1 cellular context compared by ENCODE assay signal in the genomic region with DNA sequence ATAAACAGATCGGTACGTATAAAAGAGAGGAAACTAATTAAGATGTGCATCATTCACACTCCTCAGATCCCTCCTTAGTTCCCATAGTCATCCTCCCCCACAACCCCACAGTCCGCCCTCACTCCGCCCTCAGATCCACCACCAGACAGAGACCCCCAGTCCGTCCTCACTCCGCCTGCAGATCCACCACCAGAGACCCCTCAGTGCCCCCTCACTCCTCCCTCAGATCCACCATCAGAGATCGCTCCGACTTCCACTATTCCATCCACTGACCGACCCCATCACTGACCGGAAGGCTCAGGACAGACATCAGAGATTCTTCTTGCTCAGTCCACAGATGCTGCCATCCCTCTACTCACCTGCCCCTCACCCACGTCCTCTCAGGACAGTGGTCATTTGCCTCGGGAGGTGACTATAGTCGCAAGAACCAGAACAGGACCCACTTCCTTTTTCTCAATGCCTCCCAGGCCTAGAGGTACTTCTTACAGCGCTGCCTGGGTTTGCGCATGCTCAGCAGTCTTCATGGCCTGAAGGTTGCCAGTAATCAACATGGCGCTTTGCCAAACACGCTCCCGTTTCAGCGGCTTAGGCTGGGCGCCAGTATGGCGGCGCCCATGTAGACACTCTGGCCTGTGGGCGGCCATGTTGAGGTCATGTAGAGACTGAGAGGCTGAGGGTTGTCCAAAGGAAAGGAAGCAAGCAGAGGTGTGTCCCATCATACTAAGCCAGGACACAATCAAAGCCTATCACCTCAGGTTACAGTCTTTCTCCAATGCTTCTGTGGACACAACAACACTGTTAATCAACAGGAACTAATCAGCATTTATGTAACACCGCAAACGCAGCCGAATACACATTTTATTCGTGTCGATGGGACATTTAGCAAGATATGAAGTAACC.
A peak's percentile ranks its signal among the peaks of the same experiment; 100 is the strongest.
TF ChIP-seq lines count a peak whose summit lies in the region.

A gene (minus strand): TSS at position 508 of the 900 bp plus-strand sequence. CDS start 3,009 bp downstream, outside the sequence.

TF ChIP-seq in HepG2, 621 proteins besides CTCF, POLR2A, EP300 and RAD21 (continued from another document and continues in another):
- TF ChIP-seq, protein P1, sequence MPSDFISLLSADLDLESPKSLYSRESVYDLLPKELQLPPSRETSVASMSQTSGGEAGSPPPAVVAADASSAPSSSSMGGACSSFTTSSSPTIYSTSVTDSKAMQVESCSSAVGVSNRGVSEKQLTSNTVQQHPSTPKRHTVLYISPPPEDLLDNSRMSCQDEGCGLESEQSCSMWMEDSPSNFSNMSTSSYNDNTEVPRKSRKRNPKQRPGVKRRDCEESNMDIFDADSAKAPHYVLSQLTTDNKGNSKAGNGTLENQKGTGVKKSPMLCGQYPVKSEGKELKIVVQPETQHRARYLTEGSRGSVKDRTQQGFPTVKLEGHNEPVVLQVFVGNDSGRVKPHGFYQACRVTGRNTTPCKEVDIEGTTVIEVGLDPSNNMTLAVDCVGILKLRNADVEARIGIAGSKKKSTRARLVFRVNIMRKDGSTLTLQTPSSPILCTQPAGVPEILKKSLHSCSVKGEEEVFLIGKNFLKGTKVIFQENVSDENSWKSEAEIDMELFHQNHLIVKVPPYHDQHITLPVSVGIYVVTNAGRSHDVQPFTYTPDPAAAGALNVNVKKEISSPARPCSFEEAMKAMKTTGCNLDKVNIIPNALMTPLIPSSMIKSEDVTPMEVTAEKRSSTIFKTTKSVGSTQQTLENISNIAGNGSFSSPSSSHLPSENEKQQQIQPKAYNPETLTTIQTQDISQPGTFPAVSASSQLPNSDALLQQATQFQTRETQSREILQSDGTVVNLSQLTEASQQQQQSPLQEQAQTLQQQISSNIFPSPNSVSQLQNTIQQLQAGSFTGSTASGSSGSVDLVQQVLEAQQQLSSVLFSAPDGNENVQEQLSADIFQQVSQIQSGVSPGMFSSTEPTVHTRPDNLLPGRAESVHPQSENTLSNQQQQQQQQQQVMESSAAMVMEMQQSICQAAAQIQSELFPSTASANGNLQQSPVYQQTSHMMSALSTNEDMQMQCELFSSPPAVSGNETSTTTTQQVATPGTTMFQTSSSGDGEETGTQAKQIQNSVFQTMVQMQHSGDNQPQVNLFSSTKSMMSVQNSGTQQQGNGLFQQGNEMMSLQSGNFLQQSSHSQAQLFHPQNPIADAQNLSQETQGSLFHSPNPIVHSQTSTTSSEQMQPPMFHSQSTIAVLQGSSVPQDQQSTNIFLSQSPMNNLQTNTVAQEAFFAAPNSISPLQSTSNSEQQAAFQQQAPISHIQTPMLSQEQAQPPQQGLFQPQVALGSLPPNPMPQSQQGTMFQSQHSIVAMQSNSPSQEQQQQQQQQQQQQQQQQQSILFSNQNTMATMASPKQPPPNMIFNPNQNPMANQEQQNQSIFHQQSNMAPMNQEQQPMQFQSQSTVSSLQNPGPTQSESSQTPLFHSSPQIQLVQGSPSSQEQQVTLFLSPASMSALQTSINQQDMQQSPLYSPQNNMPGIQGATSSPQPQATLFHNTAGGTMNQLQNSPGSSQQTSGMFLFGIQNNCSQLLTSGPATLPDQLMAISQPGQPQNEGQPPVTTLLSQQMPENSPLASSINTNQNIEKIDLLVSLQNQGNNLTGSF (CRISPR knock-in tag; IDR thresholded peaks at IDR 0.05), result 0 out of 2 replicates have a peak, but pooled peaks have one; percentile 43
- TF ChIP-seq SRSF1 (optimal IDR thresholded peaks at IDR 0.05; ENCODE audit: low read depth, low read length), result no peak
- no peak for TF ChIP-seq MAF1 (CRISPR knock-in tag; IDR thresholded peaks at IDR 0.05; ENCODE audit: borderline replicate concordance)
- TF ChIP-seq ZFP41 (CRISPR knock-in tag; IDR thresholded peaks at IDR 0.05; ENCODE audit: borderline replicate concordance), result no peak
- peak in 1 of 2 experiments; percentile 61; a peak in 1 of 4 replicates for TF ChIP-seq KLF16 (CRISPR knock-in tag; IDR thresholded peaks at IDR 0.05)
- TF ChIP-seq REXO4 (CRISPR knock-in tag; IDR thresholded peaks at IDR 0.05; ENCODE audit: borderline replicate concordance), result no peak
- no peak for TF ChIP-seq NR2F2 (IDR thresholded peaks at IDR 0.05; ENCODE audit: borderline replicate concordance, low read depth)
- 0 out of 2 replicates have a peak, but pooled peaks have one; percentile 45 for TF ChIP-seq ZNF34 (CRISPR knock-in tag; IDR thresholded peaks at IDR 0.05; ENCODE audit: borderline replicate concordance)
- TF ChIP-seq, protein P2, sequence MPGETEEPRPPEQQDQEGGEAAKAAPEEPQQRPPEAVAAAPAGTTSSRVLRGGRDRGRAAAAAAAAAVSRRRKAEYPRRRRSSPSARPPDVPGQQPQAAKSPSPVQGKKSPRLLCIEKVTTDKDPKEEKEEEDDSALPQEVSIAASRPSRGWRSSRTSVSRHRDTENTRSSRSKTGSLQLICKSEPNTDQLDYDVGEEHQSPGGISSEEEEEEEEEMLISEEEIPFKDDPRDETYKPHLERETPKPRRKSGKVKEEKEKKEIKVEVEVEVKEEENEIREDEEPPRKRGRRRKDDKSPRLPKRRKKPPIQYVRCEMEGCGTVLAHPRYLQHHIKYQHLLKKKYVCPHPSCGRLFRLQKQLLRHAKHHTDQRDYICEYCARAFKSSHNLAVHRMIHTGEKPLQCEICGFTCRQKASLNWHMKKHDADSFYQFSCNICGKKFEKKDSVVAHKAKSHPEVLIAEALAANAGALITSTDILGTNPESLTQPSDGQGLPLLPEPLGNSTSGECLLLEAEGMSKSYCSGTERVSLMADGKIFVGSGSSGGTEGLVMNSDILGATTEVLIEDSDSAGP (CRISPR knock-in tag; IDR thresholded peaks at IDR 0.05; ENCODE audit: borderline replicate concordance), result peak; percentile 65; the same call in 1 of the 2 replicates
- TF ChIP-seq GTF2F1 (IDR thresholded peaks at IDR 0.05; ENCODE audit: low read length), result no peak
- TF ChIP-seq, protein P3, sequence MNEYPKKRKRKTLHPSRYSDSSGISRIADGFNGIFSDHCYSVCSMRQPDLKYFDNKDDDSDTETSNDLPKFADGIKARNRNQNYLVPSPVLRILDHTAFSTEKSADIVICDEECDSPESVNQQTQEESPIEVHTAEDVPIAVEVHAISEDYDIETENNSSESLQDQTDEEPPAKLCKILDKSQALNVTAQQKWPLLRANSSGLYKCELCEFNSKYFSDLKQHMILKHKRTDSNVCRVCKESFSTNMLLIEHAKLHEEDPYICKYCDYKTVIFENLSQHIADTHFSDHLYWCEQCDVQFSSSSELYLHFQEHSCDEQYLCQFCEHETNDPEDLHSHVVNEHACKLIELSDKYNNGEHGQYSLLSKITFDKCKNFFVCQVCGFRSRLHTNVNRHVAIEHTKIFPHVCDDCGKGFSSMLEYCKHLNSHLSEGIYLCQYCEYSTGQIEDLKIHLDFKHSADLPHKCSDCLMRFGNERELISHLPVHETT (CRISPR knock-in tag; conservative IDR thresholded peaks at IDR 0.05), result peak; percentile 86; the same call in 1 of the 2 replicates
- 0 out of 2 replicates have a peak, but pooled peaks have one; percentile 16 for TF ChIP-seq HMG20B (CRISPR knock-in tag; conservative IDR thresholded peaks at IDR 0.05)
- TF ChIP-seq, protein P4, sequence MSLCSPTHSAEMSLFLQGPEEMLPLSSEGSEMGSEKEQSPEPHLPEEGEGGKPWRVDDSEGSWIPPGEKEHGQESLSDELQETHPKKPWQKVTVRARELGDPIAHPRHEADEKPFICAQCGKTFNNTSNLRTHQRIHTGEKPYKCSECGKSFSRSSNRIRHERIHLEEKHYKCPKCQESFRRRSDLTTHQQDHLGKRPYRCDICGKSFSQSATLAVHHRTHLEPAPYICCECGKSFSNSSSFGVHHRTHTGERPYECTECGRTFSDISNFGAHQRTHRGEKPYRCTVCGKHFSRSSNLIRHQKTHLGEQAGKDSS (CRISPR knock-in tag; IDR thresholded peaks at IDR 0.05; ENCODE audit: borderline replicate concordance, low read depth), result peak; percentile 54; the same call in 1 of the 2 replicates
- TF ChIP-seq, protein P5, sequence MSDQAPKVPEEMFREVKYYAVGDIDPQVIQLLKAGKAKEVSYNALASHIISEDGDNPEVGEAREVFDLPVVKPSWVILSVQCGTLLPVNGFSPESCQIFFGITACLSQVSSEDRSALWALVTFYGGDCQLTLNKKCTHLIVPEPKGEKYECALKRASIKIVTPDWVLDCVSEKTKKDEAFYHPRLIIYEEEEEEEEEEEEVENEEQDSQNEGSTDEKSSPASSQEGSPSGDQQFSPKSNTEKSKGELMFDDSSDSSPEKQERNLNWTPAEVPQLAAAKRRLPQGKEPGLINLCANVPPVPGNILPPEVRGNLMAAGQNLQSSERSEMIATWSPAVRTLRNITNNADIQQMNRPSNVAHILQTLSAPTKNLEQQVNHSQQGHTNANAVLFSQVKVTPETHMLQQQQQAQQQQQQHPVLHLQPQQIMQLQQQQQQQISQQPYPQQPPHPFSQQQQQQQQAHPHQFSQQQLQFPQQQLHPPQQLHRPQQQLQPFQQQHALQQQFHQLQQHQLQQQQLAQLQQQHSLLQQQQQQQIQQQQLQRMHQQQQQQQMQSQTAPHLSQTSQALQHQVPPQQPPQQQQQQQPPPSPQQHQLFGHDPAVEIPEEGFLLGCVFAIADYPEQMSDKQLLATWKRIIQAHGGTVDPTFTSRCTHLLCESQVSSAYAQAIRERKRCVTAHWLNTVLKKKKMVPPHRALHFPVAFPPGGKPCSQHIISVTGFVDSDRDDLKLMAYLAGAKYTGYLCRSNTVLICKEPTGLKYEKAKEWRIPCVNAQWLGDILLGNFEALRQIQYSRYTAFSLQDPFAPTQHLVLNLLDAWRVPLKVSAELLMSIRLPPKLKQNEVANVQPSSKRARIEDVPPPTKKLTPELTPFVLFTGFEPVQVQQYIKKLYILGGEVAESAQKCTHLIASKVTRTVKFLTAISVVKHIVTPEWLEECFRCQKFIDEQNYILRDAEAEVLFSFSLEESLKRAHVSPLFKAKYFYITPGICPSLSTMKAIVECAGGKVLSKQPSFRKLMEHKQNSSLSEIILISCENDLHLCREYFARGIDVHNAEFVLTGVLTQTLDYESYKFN (CRISPR knock-in tag; conservative IDR thresholded peaks at IDR 0.05), result 0 out of 2 replicates have a peak, but pooled peaks have one; percentile 19
- TF ChIP-seq, protein P6, sequence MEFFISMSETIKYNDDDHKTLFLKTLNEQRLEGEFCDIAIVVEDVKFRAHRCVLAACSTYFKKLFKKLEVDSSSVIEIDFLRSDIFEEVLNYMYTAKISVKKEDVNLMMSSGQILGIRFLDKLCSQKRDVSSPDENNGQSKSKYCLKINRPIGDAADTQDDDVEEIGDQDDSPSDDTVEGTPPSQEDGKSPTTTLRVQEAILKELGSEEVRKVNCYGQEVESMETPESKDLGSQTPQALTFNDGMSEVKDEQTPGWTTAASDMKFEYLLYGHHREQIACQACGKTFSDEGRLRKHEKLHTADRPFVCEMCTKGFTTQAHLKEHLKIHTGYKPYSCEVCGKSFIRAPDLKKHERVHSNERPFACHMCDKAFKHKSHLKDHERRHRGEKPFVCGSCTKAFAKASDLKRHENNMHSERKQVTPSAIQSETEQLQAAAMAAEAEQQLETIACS (CRISPR knock-in tag; IDR thresholded peaks at IDR 0.05), result no peak
- TF ChIP-seq SOX5 (CRISPR knock-in tag; IDR thresholded peaks at IDR 0.05; ENCODE audit: borderline replicate concordance), result peak; percentile 55
- no peak for TF ChIP-seq ZNF136 (CRISPR knock-in tag; IDR thresholded peaks at IDR 0.05; ENCODE audit: low read depth)
- TF ChIP-seq THAP11 (CRISPR knock-in tag; IDR thresholded peaks at IDR 0.05), result peak; percentile 93
- TF ChIP-seq AHR (CRISPR knock-in tag; IDR thresholded peaks at IDR 0.05), result peak; percentile 83; the same call in 1 of the 2 replicates
- TF ChIP-seq, protein P7, sequence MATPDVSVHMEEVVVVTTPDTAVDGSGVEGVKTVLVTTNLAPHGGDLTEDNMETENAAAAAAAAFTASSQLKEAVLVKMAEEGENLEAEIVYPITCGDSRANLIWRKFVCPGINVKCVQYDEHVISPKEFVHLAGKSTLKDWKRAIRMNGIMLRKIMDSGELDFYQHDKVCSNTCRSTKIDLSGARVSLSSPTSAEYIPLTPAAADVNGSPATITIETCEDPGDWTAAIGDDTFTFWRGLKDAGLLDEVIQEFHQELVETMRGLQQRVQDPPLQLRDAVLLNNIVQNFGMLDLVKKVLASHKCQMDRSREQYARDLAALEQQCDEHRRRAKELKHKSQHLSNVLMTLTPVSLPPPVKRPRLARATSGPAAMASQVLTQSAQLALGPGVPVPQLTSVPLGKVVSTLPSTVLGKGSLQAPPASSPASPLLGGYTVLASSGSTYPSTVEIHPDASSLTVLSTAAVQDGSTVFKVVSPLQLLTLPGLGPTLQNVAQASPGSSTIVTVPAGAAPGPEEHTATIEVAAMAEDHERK (CRISPR knock-in tag; IDR thresholded peaks at IDR 0.05; ENCODE audit: low read depth), result 0 out of 2 replicates have a peak, but pooled peaks have one; percentile 32
- 0 out of 2 replicates have a peak, but pooled peaks have one; percentile 19 for TF ChIP-seq NFE2 (CRISPR knock-in tag; IDR thresholded peaks at IDR 0.05)
- peak; percentile 41; the same call in 1 of the 2 replicates for TF ChIP-seq CREB1 (IDR thresholded peaks at IDR 0.05)
- peak; percentile 84 for TF ChIP-seq CREB1 (CRISPR knock-in tag; IDR thresholded peaks at IDR 0.05)
- 0 out of 2 replicates have a peak, but pooled peaks have one; percentile 28 for TF ChIP-seq ZMAT3 (CRISPR knock-in tag; conservative IDR thresholded peaks at IDR 0.05)
- TF ChIP-seq, protein P8, sequence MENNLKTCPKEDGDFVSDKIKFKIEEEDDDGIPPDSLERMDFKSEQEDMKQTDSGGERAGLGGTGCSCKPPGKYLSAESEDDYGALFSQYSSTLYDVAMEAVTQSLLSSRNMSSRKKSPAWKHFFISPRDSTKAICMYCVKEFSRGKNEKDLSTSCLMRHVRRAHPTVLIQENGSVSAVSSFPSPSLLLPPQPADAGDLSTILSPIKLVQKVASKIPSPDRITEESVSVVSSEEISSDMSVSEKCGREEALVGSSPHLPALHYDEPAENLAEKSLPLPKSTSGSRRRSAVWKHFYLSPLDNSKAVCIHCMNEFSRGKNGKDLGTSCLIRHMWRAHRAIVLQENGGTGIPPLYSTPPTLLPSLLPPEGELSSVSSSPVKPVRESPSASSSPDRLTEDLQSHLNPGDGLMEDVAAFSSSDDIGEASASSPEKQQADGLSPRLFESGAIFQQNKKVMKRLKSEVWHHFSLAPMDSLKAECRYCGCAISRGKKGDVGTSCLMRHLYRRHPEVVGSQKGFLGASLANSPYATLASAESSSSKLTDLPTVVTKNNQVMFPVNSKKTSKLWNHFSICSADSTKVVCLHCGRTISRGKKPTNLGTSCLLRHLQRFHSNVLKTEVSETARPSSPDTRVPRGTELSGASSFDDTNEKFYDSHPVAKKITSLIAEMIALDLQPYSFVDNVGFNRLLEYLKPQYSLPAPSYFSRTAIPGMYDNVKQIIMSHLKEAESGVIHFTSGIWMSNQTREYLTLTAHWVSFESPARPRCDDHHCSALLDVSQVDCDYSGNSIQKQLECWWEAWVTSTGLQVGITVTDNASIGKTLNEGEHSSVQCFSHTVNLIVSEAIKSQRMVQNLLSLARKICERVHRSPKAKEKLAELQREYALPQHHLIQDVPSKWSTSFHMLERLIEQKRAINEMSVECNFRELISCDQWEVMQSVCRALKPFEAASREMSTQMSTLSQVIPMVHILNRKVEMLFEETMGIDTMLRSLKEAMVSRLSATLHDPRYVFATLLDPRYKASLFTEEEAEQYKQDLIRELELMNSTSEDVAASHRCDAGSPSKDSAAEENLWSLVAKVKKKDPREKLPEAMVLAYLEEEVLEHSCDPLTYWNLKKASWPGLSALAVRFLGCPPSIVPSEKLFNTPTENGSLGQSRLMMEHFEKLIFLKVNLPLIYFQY (CRISPR knock-in tag; IDR thresholded peaks at IDR 0.05; ENCODE audit: borderline replicate concordance), result peak; percentile 69; the same call in 1 of the 2 replicates
- 0 out of 2 replicates have a peak, but pooled peaks have one; percentile 71 for TF ChIP-seq ZNF205 (CRISPR knock-in tag; IDR thresholded peaks at IDR 0.05)
